In genomic region chr19:2631213-2631821, GRCh38 we compare ENCODE assay signal across 11 cellular contexts.
A peak's percentile ranks its signal among the peaks of the same experiment; 100 is the strongest.
DNase-seq lines count a peak whose midpoint lies in the region; ATAC-seq and TF ChIP-seq lines count a peak whose summit lies in the region.
"Had no signal": no experiment of that assay in that cellular context is flagged by ENCODE, and none has a peak within 500 bp of the region (broad histone marks: within the 10 kb centered on the region; RNA-seq: fewer than 3 reads in every experiment).

No MANE protein-coding gene starts in this region.

- TF ChIP-seq POLR2A in esophagus squamous epithelium (IDR thresholded peaks at IDR 0.05) (no peak), thyroid gland (IDR thresholded peaks at IDR 0.05) (no peak)

- TF ChIP-seq CTCF in esophagus squamous epithelium (IDR thresholded peaks at IDR 0.05) (no peak), thyroid gland (IDR thresholded peaks at IDR 0.05) (no peak)

- H3K9me3 ChIP-seq in esophagus squamous epithelium (peaks cover 0 to 14% (median 8%) of the 10 kb centered on the region in 3 donors), thyroid gland (no peaks in the 10 kb centered on the region)

- H3K36me3 ChIP-seq in esophagus squamous epithelium (no peaks in the 10 kb centered on the region), thyroid gland (no peaks in the 10 kb centered on the region)

- H3K4me3 ChIP-seq in esophagus squamous epithelium (no peak overlapping the region), thyroid gland (replicated peaks in 1 of 3) (no peak overlapping the region)

- H3K4me3 Mint-ChIP-seq in activated CD4-positive, alpha-beta memory T cell treated with anti-CD3 and anti-CD28 coated beads for 36 hours, result no peak overlapping the region
- H3K4me3 Mint-ChIP-seq in activated CD4-positive, alpha-beta memory T cell treated with anti-CD3 and anti-CD28 coated beads, Interleukin-2, amount 10 ng/mL, durations not matched to agents 7 days and 5 days, result no peak overlapping the region
- H3K4me3 Mint-ChIP-seq in activated CD4-positive, alpha-beta T cell treated with anti-CD3 and anti-CD28 coated beads, Interleukin-2, amount 10 ng/mL, durations not matched to agents 24 days and 14 days, result no peak overlapping the region

- H3K27ac Mint-ChIP-seq in activated CD4-positive, alpha-beta memory T cell treated with anti-CD3 and anti-CD28 coated beads for 36 hours, result peak overlapping the region; percentile 30
- no peak overlapping the region for H3K27ac Mint-ChIP-seq in activated CD4-positive, alpha-beta memory T cell treated with anti-CD3 and anti-CD28 coated beads, Interleukin-2, amount 10 ng/mL, durations not matched to agents 7 days and 5 days
- H3K27ac Mint-ChIP-seq in activated CD4-positive, alpha-beta T cell treated with anti-CD3 and anti-CD28 coated beads, Interleukin-2, amount 10 ng/mL, durations not matched to agents 24 days and 14 days, result no peak overlapping the region

- peaks cover 3% of the 10 kb centered on the region for H3K36me3 Mint-ChIP-seq in activated CD4-positive, alpha-beta memory T cell treated with anti-CD3 and anti-CD28 coated beads for 36 hours
- H3K36me3 Mint-ChIP-seq in activated CD4-positive, alpha-beta memory T cell treated with anti-CD3 and anti-CD28 coated beads, Interleukin-2, amount 10 ng/mL, durations not matched to agents 7 days and 5 days (ENCODE audit: low read depth), result no peaks in the 10 kb centered on the region
- H3K36me3 Mint-ChIP-seq in activated CD4-positive, alpha-beta T cell treated with anti-CD3 and anti-CD28 coated beads, Interleukin-2, amount 10 ng/mL, durations not matched to agents 24 days and 14 days (ENCODE audit: low read depth), result peaks cover 4% of the 10 kb centered on the region

- intact Hi-C loops in activated CD4-positive, alpha-beta memory T cell treated with anti-CD3 and anti-CD28 coated beads for 36 hours (cut with micrococcal nuclease), result no loop called here
- intact Hi-C loops in esophagus squamous epithelium (cut with DNase I), result no loop called here
- intact Hi-C loops in thyroid gland (cut with DNase I), result no loop called here
- intact Hi-C loops in activated CD4-positive, alpha-beta T cell treated with anti-CD3 and anti-CD28 coated beads, Interleukin-2, amount 10 ng/mL, durations not matched to agents 24 days and 14 days (cut with micrococcal nuclease), result no loop called here

- no peak for ATAC-seq in GM19324 (IDR thresholded peaks at IDR 0.05; ENCODE audit: low FRiP score, unreplicated experiment)

- POLR2A ChIA-PET in activated CD4-positive, alpha-beta memory T cell treated with anti-CD3 and anti-CD28 coated beads for 36 hours (lab: Charles Lee), result interaction anchor here (0.6 to 1.6 kb wide), 3 partner anchors 10 to 155 kb away, joined by 3 to 5 read pairs (median 4); partner anchors contain the start of gene GADD45B
- POLR2A ChIA-PET in activated CD4-positive, alpha-beta memory T cell treated with anti-CD3 and anti-CD28 coated beads, Interleukin-2, amount 10 ng/mL, durations not matched to agents 7 days and 5 days (lab: Charles Lee), result interaction anchor here (2.0 kb wide), 1 partner anchor 11 kb away, joined by 12 read pairs; no protein-coding TSS in a partner anchor

- H3K27me3 ChIP-seq in esophagus squamous epithelium (no peaks in the 10 kb centered on the region), thyroid gland (no peaks in the 10 kb centered on the region)

- H3K4me1 ChIP-seq in esophagus squamous epithelium, result peaks cover 13 to 47% (median 21%) of the 10 kb centered on the region in 3 donors
- peaks cover 77 to 90% of the 10 kb centered on the region in 2 donors for H3K4me1 ChIP-seq in thyroid gland

- H3K4me1 Mint-ChIP-seq in activated CD4-positive, alpha-beta memory T cell treated with anti-CD3 and anti-CD28 coated beads for 36 hours (ENCODE audit: low read depth), result peaks cover 30% of the 10 kb centered on the region
- peaks cover 16% of the 10 kb centered on the region for H3K4me1 Mint-ChIP-seq in activated CD4-positive, alpha-beta memory T cell treated with anti-CD3 and anti-CD28 coated beads, Interleukin-2, amount 10 ng/mL, durations not matched to agents 7 days and 5 days
- H3K4me1 Mint-ChIP-seq in activated CD4-positive, alpha-beta T cell treated with anti-CD3 and anti-CD28 coated beads, Interleukin-2, amount 10 ng/mL, durations not matched to agents 24 days and 14 days, result peaks cover 9% of the 10 kb centered on the region

- H3K27me3 Mint-ChIP-seq in activated CD4-positive, alpha-beta memory T cell treated with anti-CD3 and anti-CD28 coated beads for 36 hours, result no peaks in the 10 kb centered on the region
- no peaks in the 10 kb centered on the region for H3K27me3 Mint-ChIP-seq in activated CD4-positive, alpha-beta memory T cell treated with anti-CD3 and anti-CD28 coated beads, Interleukin-2, amount 10 ng/mL, durations not matched to agents 7 days and 5 days
- no peaks in the 10 kb centered on the region for H3K27me3 Mint-ChIP-seq in activated CD4-positive, alpha-beta T cell treated with anti-CD3 and anti-CD28 coated beads, Interleukin-2, amount 10 ng/mL, durations not matched to agents 24 days and 14 days

- no peak for DNase-seq in activated CD4-positive, alpha-beta memory T cell treated with anti-CD3 and anti-CD28 coated beads for 36 hours
- DNase-seq in activated CD4-positive, alpha-beta memory T cell treated with anti-CD3 and anti-CD28 coated beads, Interleukin-2, amount 10 ng/mL, durations not matched to agents 7 days and 5 days, result no peak
- DNase-seq in RKO (ENCODE audit: low spot score) (peak; percentile 42), esophagus squamous epithelium (lab: John Stamatoyannopoulos, UW) (no peak), thyroid gland (no peak), middle frontal gyrus (ENCODE audit: extremely low spot score, low spot score) (no peak)
- DNase-seq in activated CD4-positive, alpha-beta T cell treated with anti-CD3 and anti-CD28 coated beads, Interleukin-2, amount 10 ng/mL, durations not matched to agents 24 days and 14 days, result no peak
- DNase-seq: stimulated activated CD4-positive, alpha-beta T cell treated with anti-CD3 and anti-CD28 coated beads, Interleukin-1b, Interleukin-23, amount 100 ng/mL, for 48 hours; SW 1271 had no signal

- WGBS in esophagus squamous epithelium, 2 donors, result 84 to 93% methylated on average over 2 to 4 of the region's 4 CpGs
- 92 to 93% methylated on average over 4 of the region's 4 CpGs for WGBS in thyroid gland, 2 donors

- CTCF ChIA-PET in activated CD4-positive, alpha-beta memory T cell treated with anti-CD3 and anti-CD28 coated beads for 36 hours (lab: Charles Lee), result interaction anchor here (0.8 to 1.9 kb wide), 4 partner anchors 11 to 17 kb away, joined by 3 to 7 read pairs (median 4); no protein-coding TSS in a partner anchor
- CTCF ChIA-PET in activated CD4-positive, alpha-beta memory T cell treated with anti-CD3 and anti-CD28 coated beads, Interleukin-2, amount 10 ng/mL, durations not matched to agents 7 days and 5 days (lab: Charles Lee), result interaction anchor here (0.8 to 1.5 kb wide), 3 partner anchors 9 to 17 kb away, joined by 4 to 6 read pairs (median 4); no protein-coding TSS in a partner anchor

- H3K9me3 Mint-ChIP-seq in activated CD4-positive, alpha-beta memory T cell treated with anti-CD3 and anti-CD28 coated beads for 36 hours, result peaks cover 22% of the 10 kb centered on the region
- peaks cover 25% of the 10 kb centered on the region for H3K9me3 Mint-ChIP-seq in activated CD4-positive, alpha-beta memory T cell treated with anti-CD3 and anti-CD28 coated beads, Interleukin-2, amount 10 ng/mL, durations not matched to agents 7 days and 5 days
- H3K9me3 Mint-ChIP-seq in activated CD4-positive, alpha-beta T cell treated with anti-CD3 and anti-CD28 coated beads, Interleukin-2, amount 10 ng/mL, durations not matched to agents 24 days and 14 days, result peaks cover 7% of the 10 kb centered on the region

- H3K27ac ChIP-seq in esophagus squamous epithelium (peak overlapping the region in 3 of 4 donors; percentile 12 to 58 (median 27)), thyroid gland (peak overlapping the region; percentile 96 to 100 (median 98))
- H3K27ac ChIP-seq: epithelial cell of prostate had no signal
